In the genomic region with DNA sequence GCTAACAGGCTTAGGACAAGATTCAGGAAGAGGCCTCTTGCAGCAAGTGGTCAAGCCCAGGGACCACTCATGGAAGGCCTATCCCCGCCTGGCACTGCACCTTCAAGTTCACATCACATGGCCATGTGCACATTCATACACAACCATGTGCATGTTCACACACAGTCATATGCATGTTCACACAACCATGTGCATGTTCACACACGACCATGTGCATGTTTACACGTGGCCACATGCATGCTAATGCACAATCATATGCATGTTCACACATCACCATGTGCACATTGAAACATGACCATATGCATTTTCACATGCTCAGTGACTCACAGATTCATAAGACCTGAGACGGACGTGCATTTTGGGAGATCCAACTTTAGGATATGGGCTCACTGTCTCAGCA, we compare ENCODE assay signal across 35 cellular contexts. TPM values are rescaled to one million over a fixed set of nuclear protein-coding genes. Genes with fewer than 3 reads are reported as not detected.
"Had no signal": no experiment of that assay in that cellular context is flagged by ENCODE, and none has a peak within 500 bp of the region (broad histone marks: within the 10 kb centered on the region; RNA-seq: fewer than 3 reads in every experiment).

No MANE protein-coding gene starts in this region.

- H3K9ac ChIP-seq: neural progenitor cell had no signal

- H3K27ac ChIP-seq: neural progenitor cell, neutrophil, pancreas, prostate gland, skin epidermis, spleen, suprapubic skin, testis, tibial artery, transverse colon, upper lobe of right lung, vagina had no signal

- H3K36me3 ChIP-seq: neural progenitor cell, neutrophil, pancreas, prostate gland, spleen, suprapubic skin, transverse colon, upper lobe of right lung, vagina had no signal

- H3K4me3 ChIP-seq: neural progenitor cell, pancreas, prostate gland, skin epidermis, smooth muscle cell, spleen, suprapubic skin, testis, tibial artery, transverse colon, upper lobe of right lung, vagina had no signal

- H3K27me3 ChIP-seq: neutrophil, pancreas, suprapubic skin, testis, vagina had no signal

- H2AFZ ChIP-seq: neural progenitor cell had no signal

- DNase-seq: naive B cell; natural killer cell; nucleus accumbens; pancreas; retina; spleen; stimulated activated CD4-positive, alpha-beta T cell treated with anti-CD3 and anti-CD28 coated beads, Interleukin-12 subunit alpha, Interleukin-12 subunit beta, amount 100 ng/mL, for 4 hours; stimulated activated CD4-positive, alpha-beta T cell treated with anti-CD3 and anti-CD28 coated beads, Interleukin-1b, Interleukin-23, amount 100 ng/mL, for 48 hours; stimulated activated CD4-positive, alpha-beta T cell treated with anti-CD3 and anti-CD28 coated beads, Interleukin-4, amount 100 ng/mL, for 1 hour; stimulated activated CD4-positive, alpha-beta T cell treated with anti-CD3 and anti-CD28 coated beads, Interleukin-4, amount 100 ng/mL, for 4 hours; stimulated activated CD8-positive, alpha-beta memory T cell treated with anti-CD3 and anti-CD28 coated beads, Interleukin-4, amount 100 ng/mL, for 48 hours; stimulated activated naive CD4-positive, alpha-beta T cell; stimulated activated naive CD8-positive, alpha-beta T cell treated with anti-CD3 and anti-CD28 coated beads, Interleukin-15, amount 100 ng/mL, for 72 hours; stimulated activated naive CD8-positive, alpha-beta T cell treated with anti-CD3 and anti-CD28 coated beads, Interleukin-15, Interleukin-2, amounts not matched to agents 100 U/mL and 50 U/mL, for 24 hours; substantia nigra; testis; tibial artery; transverse colon; upper lobe of right lung had no signal

- FAIRE-seq: pancreas had no signal

- ATAC-seq: natural killer cell; pancreas; right cardiac atrium; sciatic nerve; stimulated activated memory B cell treated with anti-CD40 and anti-IgM and Interleukin-4, amounts not matched to agents 10 μg/mL and 1 μg/mL and 100 μg/mL, for 72 hours; stimulated activated naive CD8-positive, alpha-beta T cell treated with anti-CD3 and anti-CD28 coated beads, Interleukin-15, amount 100 ng/mL, for 72 hours; stimulated activated naive CD8-positive, alpha-beta T cell treated with anti-CD3 and anti-CD28 coated beads, Interleukin-15, Interleukin-2, amounts not matched to agents 100 U/mL and 50 U/mL, for 24 hours had no signal

- H3K4me1 ChIP-seq: neural progenitor cell, pancreas, prostate gland, testis, tibial artery, transverse colon, upper lobe of right lung, vagina had no signal

- H3K4me2 ChIP-seq: neural progenitor cell, smooth muscle cell had no signal

- H3K9me3 ChIP-seq: neutrophil, pancreas, prostate gland, spleen, suprapubic skin, testis, tibial artery, transverse colon, upper lobe of right lung, vagina had no signal

RNA-seq across cellular contexts. Expression of gene GAB4, which starts 48.0 kb away (rescaled TPM):
- total RNA-seq: omental fat pad, osteocyte, pancreas, posterior vena cava, pulmonary artery endothelial cell, right cardiac atrium, smooth muscle cell, transverse colon, upper lobe of right lung, urinary bladder, vagina had no signal
- polyA plus RNA-seq: neural cell, pancreas, right cardiac atrium, smooth muscle cell, urinary bladder had no signal
